In genomic region chr20:42494290-42494689, GRCh38 we compare ENCODE assay signal across 16 cellular contexts.
DNase-seq lines count a peak whose midpoint lies in the region; ATAC-seq and TF ChIP-seq lines count a peak whose summit lies in the region.
"Had no signal": no experiment of that assay in that cellular context is flagged by ENCODE, and none has a peak within 500 bp of the region (broad histone marks: within the 10 kb centered on the region; RNA-seq: fewer than 3 reads in every experiment).

No MANE protein-coding gene starts in this region.

- H3K4me3 Mint-ChIP-seq in CD8-positive, alpha-beta T cell: no peak overlapping the region
- H3K4me3 Mint-ChIP-seq: B cell; CD4-positive, alpha-beta memory T cell; H9 had no signal

- POLR2A ChIA-PET in CD8-positive, alpha-beta T cell (lab: Charles Lee): no interaction called here

- no peak for ATAC-seq in GM18520 (IDR thresholded peaks at IDR 0.05; ENCODE audit: unreplicated experiment)
- ATAC-seq in CD8-positive, alpha-beta T cell: no peak
- no peak for ATAC-seq in HG03342 (IDR thresholded peaks at IDR 0.05; ENCODE audit: unreplicated experiment)

- H3K4me3 ChIP-seq in kidney epithelial cell (ENCODE audit: low read depth, low read length): no peak overlapping the region
- H3K4me3 ChIP-seq in CD8-positive, alpha-beta T cell (ENCODE audit: low read depth, low read length): no peak overlapping the region

- no peak overlapping the region for H3K27ac Mint-ChIP-seq in CD8-positive, alpha-beta T cell
- H3K27ac Mint-ChIP-seq: B cell; CD4-positive, alpha-beta memory T cell; H9 had no signal

- DNase-seq in ACHN (peak; percentile 1), HT1080 (ENCODE audit: low read depth) (peak; percentile 21), SW480 (ENCODE audit: low spot score) (peak; percentile 86), kidney epithelial cell (ENCODE audit: low read depth) (peak; percentile 38), GM20000 (ENCODE audit: low spot score) (no peak)
- no peak for DNase-seq in CD8-positive, alpha-beta T cell
- DNase-seq: 8988T; Caco-2; CD4-positive, alpha-beta memory T cell; DMS53; GF-D8; GOT3; H9 had no signal

- in situ Hi-C loops in ACHN (cut with HindIII; ENCODE audit: low pct_ligation_motif_present, low pct_unique_long_range_greater_than_20kb, low sequenced_read_pairs): no loop called here

- no peaks in the 10 kb centered on the region for H3K27me3 Mint-ChIP-seq in CD8-positive, alpha-beta T cell (ENCODE audit: low read depth)
- H3K27me3 Mint-ChIP-seq: B cell had no signal

- intact Hi-C loops in CD8-positive, alpha-beta T cell (cut with DNase I, micrococcal nuclease): no loop called here

- H3K9me3 Mint-ChIP-seq in CD8-positive, alpha-beta T cell: peaks cover 2% of the 10 kb centered on the region
- H3K9me3 Mint-ChIP-seq: H9 had no signal

- H3K9me3 ChIP-seq in CD8-positive, alpha-beta T cell (ENCODE audit: low read length): no peaks in the 10 kb centered on the region
- H3K9me3 ChIP-seq: Caco-2 had no signal

- no peaks in the 10 kb centered on the region for H3K36me3 Mint-ChIP-seq in CD8-positive, alpha-beta T cell
- H3K36me3 Mint-ChIP-seq: CD4-positive, alpha-beta memory T cell had no signal

- no peak overlapping the region for H3K27ac ChIP-seq in CD8-positive, alpha-beta T cell (ENCODE audit: low read depth, low read length)

- no peaks in the 10 kb centered on the region for H3K4me1 ChIP-seq in CD8-positive, alpha-beta T cell (ENCODE audit: insufficient read depth, low read length)
- H3K4me1 ChIP-seq: Caco-2 had no signal

- TF ChIP-seq CTCF in kidney epithelial cell (IDR thresholded peaks at IDR 0.05; ENCODE audit: insufficient read depth, low read length, poor library complexity, severe bottlenecking): no peak
- no peak for TF ChIP-seq CTCF in CD8-positive, alpha-beta T cell (IDR thresholded peaks at IDR 0.05)
- TF ChIP-seq CTCF in GM20000 (IDR thresholded peaks at IDR 0.05; ENCODE audit: extremely low read depth, missing control alignments): no peak

- CTCF ChIA-PET in CD8-positive, alpha-beta T cell (lab: Charles Lee): no interaction called here

- H3K27me3 ChIP-seq in kidney epithelial cell (ENCODE audit: control insufficient read depth, insufficient read depth, low read length): no peaks in the 10 kb centered on the region
- no peaks in the 10 kb centered on the region for H3K27me3 ChIP-seq in CD8-positive, alpha-beta T cell (ENCODE audit: insufficient read depth, low read length)

- no peaks in the 10 kb centered on the region for H3K36me3 ChIP-seq in kidney epithelial cell (ENCODE audit: control insufficient read depth, insufficient read depth, low read length)
- no peaks in the 10 kb centered on the region for H3K36me3 ChIP-seq in CD8-positive, alpha-beta T cell (ENCODE audit: insufficient read depth, low read length)

- H3K4me1 Mint-ChIP-seq in CD8-positive, alpha-beta T cell (ENCODE audit: low read depth): no peaks in the 10 kb centered on the region
- H3K4me1 Mint-ChIP-seq: CD4-positive, alpha-beta memory T cell had no signal

Comparison
In these comparisons a context has a peak if more than half of its experiments do, and no peak if none do; other contexts are left out.
1. DNase-seq: peak in ACHN (single experiment), HT1080 (single experiment), SW480 (single experiment) and kidney epithelial cell (single experiment); none in CD8-positive, alpha-beta T cell (0 of 7) and GM20000 (single experiment).